ENCODE assay signal across 25 cellular contexts in genomic region chr1:213666113-213666512, GRCh38.
DNase-seq lines count a peak whose midpoint lies in the region; ATAC-seq and TF ChIP-seq lines count a peak whose summit lies in the region.
"Had no signal": no experiment of that assay in that cellular context is flagged by ENCODE, and none has a peak within 500 bp of the region (broad histone marks: within the 10 kb centered on the region; RNA-seq: fewer than 3 reads in every experiment).

No MANE protein-coding gene starts in this region.

- no peak overlapping the region for H3K4me3 ChIP-seq in OCI-LY1 (ENCODE audit: low read depth, low read length, poor library complexity, severe bottlenecking)
- H3K4me3 ChIP-seq in liver (ENCODE audit: low read depth in 1 of 3, low read length in 3 of 3) = no peak overlapping the region
- H3K4me3 ChIP-seq in mucosa of descending colon = no peak overlapping the region
- H3K4me3 ChIP-seq: hepatocyte, left ventricle myocardium inferior, ovary, right atrium auricular region, SK-N-MC, upper lobe of left lung had no signal

- no peak overlapping the region for H2AFZ ChIP-seq in OCI-LY1 (ENCODE audit: low read length)
- H2AFZ ChIP-seq: hepatocyte had no signal

- intact Hi-C loops in mucosa of descending colon (cut with DNase I, micrococcal nuclease) = no loop called here

- no peak overlapping the region for H3K27ac ChIP-seq in OCI-LY1 (ENCODE audit: low read depth, low read length, poor library complexity, severe bottlenecking)
- H3K27ac ChIP-seq in liver (ENCODE audit: low read depth in 1 of 2, low read length in 2 of 2) = no peak overlapping the region
- H3K27ac ChIP-seq: hepatocyte, HL-60, left ventricle myocardium inferior, ovary, right atrium auricular region, SK-N-MC, upper lobe of left lung had no signal

- H3K27me3 ChIP-seq in OCI-LY1 (ENCODE audit: insufficient read depth, low read length) (no peaks in the 10 kb centered on the region), liver (ENCODE audit: control insufficient read depth in 4 of 4, insufficient read depth in 4 of 4, low read length in 3 of 4) (no peaks in the 10 kb centered on the region)
- H3K27me3 ChIP-seq: hepatocyte, ovary, right atrium auricular region, upper lobe of left lung had no signal

- no peaks in the 10 kb centered on the region for H3K4me1 ChIP-seq in OCI-LY1 (ENCODE audit: insufficient read depth, low read length, severe bottlenecking)
- peaks cover 0 to 8% (median 0%) of the 10 kb centered on the region in 4 donors for H3K4me1 ChIP-seq in liver (ENCODE audit: control insufficient read depth in 4 of 4, insufficient read depth in 4 of 4, low read length in 3 of 4)
- peaks cover 6% of the 10 kb centered on the region for H3K4me1 ChIP-seq in mucosa of descending colon (ENCODE audit: low read depth)
- H3K4me1 ChIP-seq: left ventricle myocardium inferior, right atrium auricular region, upper lobe of left lung had no signal

- peak; percentile 79 to 82 for TF ChIP-seq RAD21 in liver (IDR thresholded peaks at IDR 0.05)

- H3K9ac ChIP-seq in OCI-LY1 (ENCODE audit: low read length) = no peak overlapping the region
- no peak overlapping the region for H3K9ac ChIP-seq in liver (ENCODE audit: low read depth in 1 of 2, low read length in 2 of 2)

- H3K9me3 ChIP-seq in OCI-LY1 (ENCODE audit: low read length) = no peaks in the 10 kb centered on the region
- H3K9me3 ChIP-seq in liver (ENCODE audit: control insufficient read depth in 4 of 4, low read length in 3 of 4) = no peaks in the 10 kb centered on the region
- H3K9me3 ChIP-seq in mucosa of descending colon = no peaks in the 10 kb centered on the region
- H3K9me3 ChIP-seq: left ventricle myocardium inferior, ovary, right atrium auricular region, upper lobe of left lung had no signal

- no peaks in the 10 kb centered on the region for H3K79me2 ChIP-seq in OCI-LY1 (ENCODE audit: insufficient read depth, low read length)
- H3K79me2 ChIP-seq: hepatocyte had no signal

- no peaks in the 10 kb centered on the region for H4K20me1 ChIP-seq in OCI-LY1 (ENCODE audit: insufficient read depth, low read length)

- DNase-seq in NCI-H1105 treated with DMSO at 0.1 percent for 48 hours (lab: John Stamatoyannopoulos, UW) (peak; percentile 54), NCI-H1105 (lab: John Stamatoyannopoulos, UW) (no peak), NCI-H2227 (lab: John Stamatoyannopoulos, UW; ENCODE audit: unreplicated experiment) (peak; percentile 13), mucosa of descending colon (no peak), kidney glomerular epithelial cell (lab: John Stamatoyannopoulos, UW) (no peak)
- no peak for DNase-seq in activated naive CD4-positive, alpha-beta T cell treated with anti-CD3 and anti-CD28 coated beads, Interleukin-2, amount 50 U/mL, for 16 hours
- DNase-seq: activated CD4-positive, alpha-beta T cell treated with anti-CD3 and anti-CD28 coated beads, Interleukin-2, amount 50 U/mL, for 48 hours; activated effector memory CD4-positive, alpha-beta T cell treated with Interleukin-2 at 50 U/mL for 16 hours; cerebellar nuclear complex; foreskin melanocyte; H7; immature natural killer cell; left ventricle myocardium inferior; natural killer cell; NCI-H526 treated with DMSO at 0.1 percent for 48 hours; ovary; stimulated activated CD8-positive, alpha-beta memory T cell treated with anti-CD3 and anti-CD28 coated beads, Interleukin-4, amount 100 ng/mL, for 48 hours; upper lobe of left lung had no signal

- no peak overlapping the region for H3K4me2 ChIP-seq in OCI-LY1 (ENCODE audit: low read length)
- H3K4me2 ChIP-seq: hepatocyte had no signal

- WGBS in liver = 40% methylated on average over 2 of the region's 2 CpGs

- H3K9me2 ChIP-seq in OCI-LY1 (ENCODE audit: low read depth, low read length) = no peaks in the 10 kb centered on the region

- no peak for ATAC-seq in mucosa of descending colon
- ATAC-seq: natural killer cell, WTC11 had no signal

- no peaks in the 10 kb centered on the region for H3F3A ChIP-seq in OCI-LY1 (ENCODE audit: insufficient read depth, low read length)

- H3K36me3 ChIP-seq in OCI-LY1 (ENCODE audit: insufficient read depth, low read length) = no peaks in the 10 kb centered on the region
- H3K36me3 ChIP-seq in liver (ENCODE audit: control insufficient read depth in 4 of 4, insufficient read depth in 3 of 4, low read depth in 1 of 4, low read length in 3 of 4) = no peaks in the 10 kb centered on the region
- H3K36me3 ChIP-seq in mucosa of descending colon (ENCODE audit: low read depth) = no peaks in the 10 kb centered on the region
- H3K36me3 ChIP-seq: left ventricle myocardium inferior, ovary, right atrium auricular region, upper lobe of left lung had no signal

- TF ChIP-seq CTCF in OCI-LY1 (IDR thresholded peaks at IDR 0.05; ENCODE audit: low read length) (peak; percentile 13; the same call in 1 of the 2 replicates), liver (IDR thresholded peaks at IDR 0.05; ENCODE audit: low read depth, low read length, missing input control) (peak; percentile 49), mucosa of descending colon (IDR thresholded peaks at IDR 0.05) (no peak)

TF ChIP-seq in liver, 16 proteins besides CTCF, POLR2A, EP300 and RAD21:
- TF ChIP-seq, protein P1, sequence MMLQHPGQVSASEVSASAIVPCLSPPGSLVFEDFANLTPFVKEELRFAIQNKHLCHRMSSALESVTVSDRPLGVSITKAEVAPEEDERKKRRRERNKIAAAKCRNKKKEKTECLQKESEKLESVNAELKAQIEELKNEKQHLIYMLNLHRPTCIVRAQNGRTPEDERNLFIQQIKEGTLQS (IDR thresholded peaks at IDR 0.05) = no peak
- TF ChIP-seq NR2F2 (IDR thresholded peaks at IDR 0.05) (no peak), HNF4G (IDR thresholded peaks at IDR 0.05) (no peak), JUND (IDR thresholded peaks at IDR 0.05) (no peak), HNF4A (conservative IDR thresholded peaks at IDR 0.05) (peak; percentile 16 to 49), TAF1 (conservative IDR thresholded peaks at IDR 0.05) (no peak)

Comparison
In these comparisons a context has a peak if more than half of its experiments do, and no peak if none do; other contexts are left out.
1. DNase-seq: peak in NCI-H1105 treated with DMSO at 0.1 percent for 48 hours (single experiment) and NCI-H2227 (single experiment); none in NCI-H1105 (single experiment), activated naive CD4-positive, alpha-beta T cell treated with anti-CD3 and anti-CD28 coated beads, Interleukin-2, amount 50 U/mL, for 16 hours (single experiment), mucosa of descending colon (0 of 3) and kidney glomerular epithelial cell (single experiment).